ENCODE assay signal across 11 cellular contexts in genomic region chr6:18269253-18269652, GRCh38. TPM values are rescaled to one million over a fixed set of nuclear protein-coding genes. Genes with fewer than 3 reads are reported as not detected.
DNase-seq lines count a peak whose midpoint lies in the region; ATAC-seq and TF ChIP-seq lines count a peak whose summit lies in the region.
"Had no signal": no experiment of that assay in that cellular context is flagged by ENCODE, and none has a peak within 500 bp of the region (broad histone marks: within the 10 kb centered on the region; RNA-seq: fewer than 3 reads in every experiment).

No MANE protein-coding gene starts in this region.

- in situ Hi-C loops in brain microvascular endothelial cell (cut with HindIII; ENCODE audit: low pct_ligation_motif_present, low sequenced_read_pairs): no loop called here

- H3K27me3 ChIP-seq in parathyroid adenoma (ENCODE audit: control insufficient read depth, insufficient read depth, low read length) (no peaks in the 10 kb centered on the region), spleen (replicated peaks in 1 of 7) (no peaks in the 10 kb centered on the region), brain microvascular endothelial cell (replicated peaks) (no peaks in the 10 kb centered on the region)
- H3K27me3 ChIP-seq: tibial nerve had no signal

- peak; percentile 45 for ATAC-seq in HG03378 (IDR thresholded peaks at IDR 0.05; ENCODE audit: unreplicated experiment)
- peak; percentile 46 for ATAC-seq in SK-N-SH treated with all-trans-retinoic acid at 6 μM for 48 hours
- ATAC-seq in HG02973 (IDR thresholded peaks at IDR 0.05; ENCODE audit: unreplicated experiment): no peak
- ATAC-seq: Panc1 had no signal

- TF ChIP-seq CTCF in parathyroid adenoma (IDR thresholded peaks at IDR 0.05): no peak
- no peak for TF ChIP-seq CTCF in spleen (IDR thresholded peaks at IDR 0.05 in 8 of 11, conservative IDR thresholded peaks at IDR 0.05 in 3 of 11)
- TF ChIP-seq CTCF in brain microvascular endothelial cell (IDR thresholded peaks at IDR 0.05; ENCODE audit: low read depth, low read length, missing control alignments): no peak

- H3K4me3 ChIP-seq in parathyroid adenoma (ENCODE audit: low read depth, low read length): no peak overlapping the region
- no peak overlapping the region for H3K4me3 ChIP-seq in spleen
- no peak overlapping the region for H3K4me3 ChIP-seq in brain microvascular endothelial cell (ENCODE audit: low read depth, low read length)
- H3K4me3 ChIP-seq: tibial nerve had no signal

- TF ChIP-seq POLR2A in spleen (IDR thresholded peaks at IDR 0.05): no peak

- H3K9ac ChIP-seq in parathyroid adenoma: no peak overlapping the region

- WGBS in spleen, 5 donors: 29 to 42% (median 30%) methylated on average over 3 of the region's 3 CpGs

- no peaks in the 10 kb centered on the region for H3K36me3 ChIP-seq in parathyroid adenoma (ENCODE audit: control insufficient read depth, insufficient read depth, low read length)
- no peaks in the 10 kb centered on the region for H3K36me3 ChIP-seq in spleen
- H3K36me3 ChIP-seq in brain microvascular endothelial cell (replicated peaks): no peaks in the 10 kb centered on the region
- H3K36me3 ChIP-seq: tibial nerve had no signal

- H3K4me1 ChIP-seq in parathyroid adenoma: no peaks in the 10 kb centered on the region
- H3K4me1 ChIP-seq in spleen: peaks cover 0 to 21% (median 8%) of the 10 kb centered on the region in 6 donors

- H3K27ac ChIP-seq in parathyroid adenoma: no peak overlapping the region
- no peak overlapping the region for H3K27ac ChIP-seq in spleen
- H3K27ac ChIP-seq in brain microvascular endothelial cell: no peak overlapping the region
- H3K27ac ChIP-seq: tibial nerve had no signal

- H3K79me2 ChIP-seq in parathyroid adenoma: no peaks in the 10 kb centered on the region

- DNase-seq in NCI-H345 (lab: John Stamatoyannopoulos, UW): peak; percentile 56
- DNase-seq in NCI-H345 treated with DMSO at 0.1 percent for 48 hours (lab: John Stamatoyannopoulos, UW; ENCODE audit: unreplicated experiment): no peak
- DNase-seq in spleen: no peak
- no peak for DNase-seq in brain microvascular endothelial cell
- DNase-seq: activated CD8-positive, alpha-beta memory T cell treated with anti-CD3 and anti-CD28 coated beads, Interleukin-2, amount 50 U/mL, for 4 hours had no signal

- intact Hi-C loops in spleen (cut with DNase I; ENCODE audit: low total_unique reads): no loop called here

- H3K4me2 ChIP-seq in parathyroid adenoma (ENCODE audit: low read length): no peak overlapping the region

- peak overlapping the region; percentile 13 for H2AFZ ChIP-seq in parathyroid adenoma

- H3K9me3 ChIP-seq in parathyroid adenoma (ENCODE audit: control insufficient read depth, low read length) (no peaks in the 10 kb centered on the region), spleen (peaks cover 0 to 5% (median 0%) of the 10 kb centered on the region in 8 donors)
- H3K9me3 ChIP-seq: tibial nerve had no signal

TF ChIP-seq in SK-N-SH treated with all-trans-retinoic acid at 6 μM for 48 hours, 23 proteins besides CTCF, POLR2A, EP300 and RAD21:
- no peak for TF ChIP-seq SNAI2 (CRISPR knock-in tag; IDR thresholded peaks at IDR 0.05)
- TF ChIP-seq OSR1 (CRISPR knock-in tag; IDR thresholded peaks at IDR 0.05): peak; percentile 24; the same call in 1 of the 2 replicates

RNA-seq across cellular contexts. Expression of gene DEK, which starts 4.9 kb away (rescaled TPM):
- 100 to 1,000 TPM in 2 of 7 donors, 10 to 100 TPM in 5; 67.4 to 133 (median 79.3) TPM for total RNA-seq in spleen
- 10 to 100 TPM; 27.4 to 52.4 (median 43.1) TPM for polyA plus RNA-seq in spleen
